Comparison of ENCODE assay signal across 14 cellular contexts in genomic region chr21:42574234-42575027, GRCh38.
A peak's percentile ranks its signal among the peaks of the same experiment; 100 is the strongest.
DNase-seq lines count a peak whose midpoint lies in the region; ATAC-seq and TF ChIP-seq lines count a peak whose summit lies in the region.
"Had no signal": no experiment of that assay in that cellular context is flagged by ENCODE, and none has a peak within 500 bp of the region (broad histone marks: within the 10 kb centered on the region; RNA-seq: fewer than 3 reads in every experiment).

No MANE protein-coding gene starts in this region.

- WGBS in heart right ventricle, 2 donors: 80 to 86% methylated on average over 7 of the region's 7 CpGs

- no peak for ATAC-seq in heart right ventricle
- no peak for ATAC-seq in HG03571 (IDR thresholded peaks at IDR 0.05; ENCODE audit: unreplicated experiment)
- ATAC-seq: stimulated activated memory B cell treated with anti-CD40 and anti-IgM and Interleukin-4, amounts not matched to agents 10 μg/mL and 1 μg/mL and 100 μg/mL, for 72 hours had no signal

- H3K4me1 ChIP-seq in heart right ventricle (peaks cover 0 to 6% (median 0%) of the 10 kb centered on the region in 9 donors), right atrium auricular region (no peaks in the 10 kb centered on the region)

- H3K9me3 ChIP-seq in heart right ventricle (peaks cover 0 to 19% (median 11%) of the 10 kb centered on the region in 11 donors), right atrium auricular region (peaks cover 0 to 14% of the 10 kb centered on the region in 2 donors), WERI-Rb-1 (ENCODE audit: severe bottlenecking) (peaks cover 9% of the 10 kb centered on the region)

- no peak overlapping the region for H3K27ac ChIP-seq in heart right ventricle
- H3K27ac ChIP-seq in right atrium auricular region: no peak overlapping the region
- no peak overlapping the region for H3K27ac ChIP-seq in WERI-Rb-1

- no peak for DNase-seq in heart right ventricle
- no peak for DNase-seq in right atrium auricular region (ENCODE audit: low spot score)
- DNase-seq in WERI-Rb-1: peak; percentile 32
- DNase-seq in iris pigment epithelial cell (ENCODE audit: low read depth): peak; percentile 45
- no peak for DNase-seq in LoVo (ENCODE audit: low spot score)
- DNase-seq in NCI-H2029 (lab: John Stamatoyannopoulos, UW): no peak
- no peak for DNase-seq in GM13977 (ENCODE audit: low spot score)
- DNase-seq: activated T-cell treated with anti-CD3 and anti-CD28 coated beads, Interleukin-2, amount 50 U/mL, for 48 hours; CD4-positive, CD25-positive, alpha-beta regulatory T cell; naive B cell; NCI-H526; T-helper 2 cell had no signal

- H3K4me3 ChIP-seq in heart right ventricle: no peak overlapping the region
- no peak overlapping the region for H3K4me3 ChIP-seq in right atrium auricular region
- H3K4me3 ChIP-seq in WERI-Rb-1 (ENCODE audit: low read depth, low read length): no peak overlapping the region

- TF ChIP-seq CTCF in heart right ventricle (IDR thresholded peaks at IDR 0.05) (peak in 6 of 9 donors; percentile 7 to 33 (median 20)), right atrium auricular region (IDR thresholded peaks at IDR 0.05) (no peak), WERI-Rb-1 (IDR thresholded peaks at IDR 0.05; ENCODE audit: low read depth, low read length) (peak; percentile 69), GM13977 (IDR thresholded peaks at IDR 0.05; ENCODE audit: extremely low read depth, insufficient read depth, missing control alignments) (no peak)

- H3K27me3 ChIP-seq in heart right ventricle: no peaks in the 10 kb centered on the region
- no peaks in the 10 kb centered on the region for H3K27me3 ChIP-seq in right atrium auricular region
- H3K27me3 ChIP-seq in WERI-Rb-1 (ENCODE audit: insufficient read depth, low read depth, severe bottlenecking): no peaks in the 10 kb centered on the region

- H3K36me3 ChIP-seq in heart right ventricle (peaks cover 0 to 69% (median 14%) of the 10 kb centered on the region in 9 donors), right atrium auricular region (no peaks in the 10 kb centered on the region), WERI-Rb-1 (no peaks in the 10 kb centered on the region)

- in situ Hi-C loops in GM13977 (cut with MboI; ENCODE audit: low pct_unique_long_range_greater_than_20kb, low sequenced_read_pairs, unreplicated experiment): no loop called here

- intact Hi-C loops in heart right ventricle (cut with DNase I): loop anchor here in 1 of 10 donors (10.0 kb wide), 1 partner anchor 60 kb away; the partner anchor contains the start of gene SLC37A1

Comparison
In these comparisons a context has a peak if more than half of its experiments do, and no peak if none do; other contexts are left out.
1. CTCF ChIP-seq: peak in heart right ventricle (6 of 9) and WERI-Rb-1 (single experiment); none in right atrium auricular region (0 of 2) and GM13977 (single experiment).
2. DNase-seq: peak in WERI-Rb-1 (single experiment) and iris pigment epithelial cell (single experiment); none in heart right ventricle (0 of 2), right atrium auricular region (single experiment), LoVo (single experiment), NCI-H2029 (single experiment) and GM13977 (single experiment).